Comparison of ENCODE assay signal across 8 cellular contexts in the genomic region with DNA sequence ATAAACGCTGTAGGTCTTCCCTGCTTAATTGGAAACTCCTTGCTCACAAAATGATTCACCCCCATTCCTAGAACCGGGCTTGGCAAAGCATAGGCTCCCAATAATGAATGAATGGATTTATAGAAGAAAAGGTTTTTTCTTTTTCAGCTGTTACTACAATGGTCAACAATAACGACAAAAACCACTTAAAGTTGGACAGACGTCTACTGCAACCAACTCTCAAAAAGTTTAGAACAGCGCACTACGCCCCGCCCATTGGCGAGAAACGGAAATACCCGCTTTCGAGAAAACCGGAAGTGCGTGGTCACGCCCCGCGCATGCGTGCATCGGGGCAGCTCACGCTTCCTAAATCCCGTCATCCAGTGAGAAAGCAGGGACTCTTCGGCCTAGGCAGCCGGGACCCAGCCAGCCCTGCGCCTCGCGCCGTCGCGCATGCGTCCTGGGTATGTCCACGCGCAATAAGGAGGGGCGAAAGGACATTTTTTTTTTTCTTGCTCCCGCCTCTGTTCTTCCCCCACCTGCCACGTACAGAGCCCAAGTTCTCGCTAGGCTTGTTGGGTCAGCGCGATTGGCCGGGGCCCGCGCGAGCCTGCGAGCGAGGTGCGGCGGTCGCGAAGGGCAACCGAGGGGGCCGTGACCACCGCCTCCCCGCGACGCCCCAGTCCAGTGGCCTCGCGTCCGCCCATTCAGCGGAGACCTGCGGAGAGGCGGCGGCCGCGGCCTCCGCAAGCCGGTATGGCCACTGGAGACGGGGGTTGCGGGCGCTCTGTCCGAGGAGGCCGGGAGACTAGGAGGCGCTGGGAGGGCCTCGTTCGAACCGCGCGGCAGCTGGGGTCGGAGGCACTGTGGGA. TPM values are rescaled to one million over a fixed set of nuclear protein-coding genes. Genes with fewer than 3 reads are reported as not detected.
A peak's percentile ranks its signal among the peaks of the same experiment; 100 is the strongest.
DNase-seq lines count a peak whose midpoint lies in the region; ATAC-seq and TF ChIP-seq lines count a peak whose summit lies in the region.

Gene TFG (plus strand): TSS at position 506 of the 851 bp plus-strand sequence. CDS start 4,192 bp downstream, outside the sequence.

- H3K9me3 ChIP-seq in Karpas-422 (ENCODE audit: low read length) (no peaks in the 10 kb centered on the region), esophagus muscularis mucosa (no peaks in the 10 kb centered on the region), muscle layer of duodenum (ENCODE audit: control insufficient read depth in 1 of 2, low read length in 2 of 2) (no peaks in the 10 kb centered on the region)

- DNase-seq in DMS79 treated with DMSO at 0.1 percent for 48 hours (lab: John Stamatoyannopoulos, UW) (peak; percentile 94), Karpas-422 (peak; percentile 99), RKO (ENCODE audit: low spot score) (peak; percentile 98), activated T-helper 1 cell treated with Interleukin-2 at 50 U/mL for 16 hours (ENCODE audit: low read depth) (peak; percentile 94), esophagus muscularis mucosa (ENCODE audit: extremely low spot score) (peak; percentile 100)
- DNase-seq in stimulated activated CD8-positive, alpha-beta memory T cell treated with anti-CD3 and anti-CD28 coated beads, Interleukin-7, amount 100 ng/mL, for 4 hours (ENCODE audit: low read depth in 2 of 2), result peak; percentile 94 to 95

- H3K36me3 ChIP-seq in Karpas-422 (ENCODE audit: insufficient read depth, low read length) (peaks cover 24% of the 10 kb centered on the region), esophagus muscularis mucosa (peaks cover 2 to 7% (median 6%) of the 10 kb centered on the region in 4 donors), muscle layer of duodenum (ENCODE audit: control insufficient read depth in 1 of 2, insufficient read depth in 2 of 2, low read length in 2 of 2) (no peaks in the 10 kb centered on the region)

- ATAC-seq in GM21825 (IDR thresholded peaks at IDR 0.05; ENCODE audit: unreplicated experiment), result peak; percentile 92

- peak; percentile 61 for TF ChIP-seq POLR2A in esophagus muscularis mucosa (IDR thresholded peaks at IDR 0.05; ENCODE audit: low read depth)

- intact Hi-C loops in esophagus muscularis mucosa (cut with DNase I), result no loop called here

- H4K20me1 ChIP-seq in Karpas-422 (ENCODE audit: insufficient read depth, low read depth, low read length), result peaks cover 16% of the 10 kb centered on the region; the same call in 1 of the 2 replicates

- H3K9me2 ChIP-seq in Karpas-422 (replicated peaks; ENCODE audit: insufficient read depth, low read length), result no peaks in the 10 kb centered on the region

- H3K27me3 ChIP-seq in Karpas-422 (ENCODE audit: low read length), result no peaks in the 10 kb centered on the region
- H3K27me3 ChIP-seq in esophagus muscularis mucosa, result no peaks in the 10 kb centered on the region
- H3K27me3 ChIP-seq in muscle layer of duodenum (ENCODE audit: low read depth, low read length), result no peaks in the 10 kb centered on the region

- TF ChIP-seq EP300 in esophagus muscularis mucosa (IDR thresholded peaks at IDR 0.05), result no peak

- H3K4me2 ChIP-seq in Karpas-422 (ENCODE audit: low read depth, low read length, poor library complexity, severe bottlenecking), result peak within 1 kb of the TSS; percentile 88

- H3K27ac ChIP-seq in Karpas-422 (ENCODE audit: low read length), result peak within 1 kb of the TSS; percentile 66
- H3K27ac ChIP-seq in esophagus muscularis mucosa (replicated peaks in 1 of 4), result peak within 1 kb of the TSS; percentile 97 to 98 (median 97)
- H3K27ac ChIP-seq in muscle layer of duodenum (ENCODE audit: low read length), result peak within 1 kb of the TSS; percentile 97

- peak within 1 kb of the TSS; percentile 16; the same call in 1 of the 2 replicates for H2AFZ ChIP-seq in Karpas-422 (ENCODE audit: low read length)

- peaks cover 47% of the 10 kb centered on the region for H3K79me2 ChIP-seq in Karpas-422 (ENCODE audit: low read length)

- H3K4me1 ChIP-seq in Karpas-422 (ENCODE audit: low read length), result peaks cover 22% of the 10 kb centered on the region
- H3K4me1 ChIP-seq in esophagus muscularis mucosa, result peaks cover 24 to 44% (median 39%) of the 10 kb centered on the region in 4 donors
- H3K4me1 ChIP-seq in muscle layer of duodenum (ENCODE audit: control insufficient read depth in 1 of 2, insufficient read depth in 2 of 2, low read length in 2 of 2), result peaks cover 7 to 25% of the 10 kb centered on the region in 2 donors

- no peak for TF ChIP-seq CTCF in esophagus muscularis mucosa (IDR thresholded peaks at IDR 0.05)

- peak within 1 kb of the TSS; percentile 85 for H3K9ac ChIP-seq in Karpas-422 (ENCODE audit: low read length)

- 7% methylated on average over 13 of the region's 76 CpGs for WGBS in esophagus muscularis mucosa

- H3K4me3 ChIP-seq in Karpas-422 (ENCODE audit: low read length) (peak within 1 kb of the TSS; percentile 75), esophagus muscularis mucosa (peak within 1 kb of the TSS; percentile 78 to 89 (median 83)), muscle layer of duodenum (ENCODE audit: low read depth in 1 of 2, low read length in 2 of 2) (peak within 1 kb of the TSS; percentile 77 to 91)

RNA-seq across cellular contexts. Expression of gene TFG, which starts in this region (rescaled TPM):
- 29.4 and 65.3 TPM in 2 replicates for total RNA-seq in Karpas-422 (2014; rRNA removed; shearing (Covaris generic); ENCODE audit: low replicate concordance)
- total RNA-seq in esophagus muscularis mucosa, result 10 to 100 TPM; 61.0 to 74.4 (median 64.9) TPM

Comparison
In these comparisons a context has a peak if more than half of its experiments do, and no peak if none do; other contexts are left out.
1. Peak in every context shown above with its lines: DNase-seq, ATAC-seq, H3K4me3 ChIP-seq and H3K27ac ChIP-seq.